ENCODE assay signal across 1 cellular context in the genomic region with DNA sequence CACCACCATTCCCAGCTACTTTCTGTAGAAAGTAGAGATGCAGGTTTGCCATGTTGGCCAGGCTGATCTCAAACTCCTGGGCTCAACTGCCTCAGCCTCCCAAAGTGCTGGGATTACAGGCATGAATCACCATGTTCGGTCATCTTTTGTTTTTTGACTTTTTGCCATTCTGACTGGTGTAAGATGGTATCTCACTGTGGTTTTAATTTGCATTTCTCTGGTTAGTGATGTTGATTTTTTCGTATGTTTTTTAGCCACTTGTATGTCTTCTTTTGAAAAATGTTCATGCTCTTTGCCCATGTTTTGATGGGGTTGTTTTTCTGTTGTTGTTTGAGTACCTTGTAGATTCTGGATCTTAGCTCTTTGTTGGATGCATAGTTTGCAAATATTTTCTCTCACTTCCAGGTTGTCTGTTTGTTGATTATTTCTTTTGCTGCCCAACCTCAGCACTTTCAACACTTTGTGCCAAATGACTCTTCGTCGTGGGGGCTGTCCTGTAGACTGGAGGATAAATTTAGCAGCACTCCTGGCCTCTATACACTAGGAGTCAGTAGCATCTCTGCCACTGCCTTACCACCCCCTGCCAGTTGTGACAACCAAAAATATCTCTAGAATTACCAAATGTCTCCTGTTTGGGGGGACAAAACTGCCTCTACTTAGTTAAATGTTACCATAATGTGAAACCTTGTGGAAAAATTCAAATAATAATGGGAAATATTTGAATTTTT.
TF ChIP-seq lines count a peak whose summit lies in the region.

No MANE protein-coding gene starts in this region.

TF ChIP-seq in K562, 482 proteins besides CTCF, POLR2A, EP300 and RAD21 (continued from another document and continues in another):
- TF ChIP-seq MLLT1 (IDR thresholded peaks at IDR 0.05) (peak in 1 of 2 experiments; percentile 51; a peak in 1 of 4 replicates), ZNF274 (IDR thresholded peaks at IDR 0.05; ENCODE audit: borderline replicate concordance, low read depth, low read length) (no peak), SRSF7 (optimal IDR thresholded peaks at IDR 0.05; ENCODE audit: low read depth, low read length) (no peak), ESRRA (IDR thresholded peaks at IDR 0.05; ENCODE audit: borderline replicate concordance, low read depth) (0 out of 2 replicates have a peak, but pooled peaks have one; percentile 6), CBX5 (IDR thresholded peaks at IDR 0.05; ENCODE audit: borderline replicate concordance, low read depth) (no peak), HLTF (IDR thresholded peaks at IDR 0.05) (0 out of 2 replicates have a peak, but pooled peaks have one; percentile 59), RAD51 (IDR thresholded peaks at IDR 0.05; ENCODE audit: borderline replicate concordance, low read depth) (no peak), MAZ (CRISPR knock-in tag; conservative IDR thresholded peaks at IDR 0.05 in 1 of 2, IDR thresholded peaks at IDR 0.05 in 1 of 2) (0 out of 4 replicates have a peak, but pooled peaks of 1 of the 2 experiments have one; percentile 41), EP400 (IDR thresholded peaks at IDR 0.05) (no peak), ZBTB2 (IDR thresholded peaks at IDR 0.05) (0 out of 2 replicates have a peak, but pooled peaks have one; percentile 42), ZNF318 (IDR thresholded peaks at IDR 0.05; ENCODE audit: borderline replicate concordance in 1 of 2, low read depth in 1 of 2) (no peak), TAF15 (IDR thresholded peaks at IDR 0.05; ENCODE audit: low read depth, low read length) (no peak), ZNF512 (tag; IDR thresholded peaks at IDR 0.05) (no peak), KLF16 (IDR thresholded peaks at IDR 0.05) (no peak), ATF7 (IDR thresholded peaks at IDR 0.05) (peak; percentile 22; the same call in 1 of the 2 replicates), ZNF311 (CRISPR knock-in tag; IDR thresholded peaks at IDR 0.05) (no peak), POLR2AphosphoS5 (IDR thresholded peaks at IDR 0.05; ENCODE audit: control insufficient read depth, insufficient read depth, low read depth, low read length) (no peak), REST (CRISPR knock-in tag; IDR thresholded peaks at IDR 0.05; ENCODE audit: low read depth) (no peak), TFAP4 (CRISPR knock-in tag; IDR thresholded peaks at IDR 0.05; ENCODE audit: borderline replicate concordance) (no peak), PML (IDR thresholded peaks at IDR 0.05; ENCODE audit: low read length) (no peak), ZSCAN32 (CRISPR knock-in tag; IDR thresholded peaks at IDR 0.05) (no peak), RBM39 (optimal IDR thresholded peaks at IDR 0.05; ENCODE audit: low read depth, low read length) (no peak), HDAC3 (IDR thresholded peaks at IDR 0.05; ENCODE audit: borderline replicate concordance, partially characterized antibody) (no peak)
- TF ChIP-seq, protein P1, sequence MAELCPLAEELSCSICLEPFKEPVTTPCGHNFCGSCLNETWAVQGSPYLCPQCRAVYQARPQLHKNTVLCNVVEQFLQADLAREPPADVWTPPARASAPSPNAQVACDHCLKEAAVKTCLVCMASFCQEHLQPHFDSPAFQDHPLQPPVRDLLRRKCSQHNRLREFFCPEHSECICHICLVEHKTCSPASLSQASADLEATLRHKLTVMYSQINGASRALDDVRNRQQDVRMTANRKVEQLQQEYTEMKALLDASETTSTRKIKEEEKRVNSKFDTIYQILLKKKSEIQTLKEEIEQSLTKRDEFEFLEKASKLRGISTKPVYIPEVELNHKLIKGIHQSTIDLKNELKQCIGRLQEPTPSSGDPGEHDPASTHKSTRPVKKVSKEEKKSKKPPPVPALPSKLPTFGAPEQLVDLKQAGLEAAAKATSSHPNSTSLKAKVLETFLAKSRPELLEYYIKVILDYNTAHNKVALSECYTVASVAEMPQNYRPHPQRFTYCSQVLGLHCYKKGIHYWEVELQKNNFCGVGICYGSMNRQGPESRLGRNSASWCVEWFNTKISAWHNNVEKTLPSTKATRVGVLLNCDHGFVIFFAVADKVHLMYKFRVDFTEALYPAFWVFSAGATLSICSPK (IDR thresholded peaks at IDR 0.05; ENCODE audit: borderline replicate concordance), result no peak
- TF ChIP-seq, protein P2, sequence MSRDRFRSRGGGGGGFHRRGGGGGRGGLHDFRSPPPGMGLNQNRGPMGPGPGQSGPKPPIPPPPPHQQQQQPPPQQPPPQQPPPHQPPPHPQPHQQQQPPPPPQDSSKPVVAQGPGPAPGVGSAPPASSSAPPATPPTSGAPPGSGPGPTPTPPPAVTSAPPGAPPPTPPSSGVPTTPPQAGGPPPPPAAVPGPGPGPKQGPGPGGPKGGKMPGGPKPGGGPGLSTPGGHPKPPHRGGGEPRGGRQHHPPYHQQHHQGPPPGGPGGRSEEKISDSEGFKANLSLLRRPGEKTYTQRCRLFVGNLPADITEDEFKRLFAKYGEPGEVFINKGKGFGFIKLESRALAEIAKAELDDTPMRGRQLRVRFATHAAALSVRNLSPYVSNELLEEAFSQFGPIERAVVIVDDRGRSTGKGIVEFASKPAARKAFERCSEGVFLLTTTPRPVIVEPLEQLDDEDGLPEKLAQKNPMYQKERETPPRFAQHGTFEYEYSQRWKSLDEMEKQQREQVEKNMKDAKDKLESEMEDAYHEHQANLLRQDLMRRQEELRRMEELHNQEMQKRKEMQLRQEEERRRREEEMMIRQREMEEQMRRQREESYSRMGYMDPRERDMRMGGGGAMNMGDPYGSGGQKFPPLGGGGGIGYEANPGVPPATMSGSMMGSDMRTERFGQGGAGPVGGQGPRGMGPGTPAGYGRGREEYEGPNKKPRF (IDR thresholded peaks at IDR 0.05; ENCODE audit: low read depth, low read length), result no peak
- TF ChIP-seq, protein P3, sequence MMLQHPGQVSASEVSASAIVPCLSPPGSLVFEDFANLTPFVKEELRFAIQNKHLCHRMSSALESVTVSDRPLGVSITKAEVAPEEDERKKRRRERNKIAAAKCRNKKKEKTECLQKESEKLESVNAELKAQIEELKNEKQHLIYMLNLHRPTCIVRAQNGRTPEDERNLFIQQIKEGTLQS (IDR thresholded peaks at IDR 0.05), result peak; percentile 77
- TF ChIP-seq, protein P3 (CRISPR knock-in tag; conservative IDR thresholded peaks at IDR 0.05), result no peak
